Comparison of ENCODE assay signal across 33 cellular contexts in the genomic region with DNA sequence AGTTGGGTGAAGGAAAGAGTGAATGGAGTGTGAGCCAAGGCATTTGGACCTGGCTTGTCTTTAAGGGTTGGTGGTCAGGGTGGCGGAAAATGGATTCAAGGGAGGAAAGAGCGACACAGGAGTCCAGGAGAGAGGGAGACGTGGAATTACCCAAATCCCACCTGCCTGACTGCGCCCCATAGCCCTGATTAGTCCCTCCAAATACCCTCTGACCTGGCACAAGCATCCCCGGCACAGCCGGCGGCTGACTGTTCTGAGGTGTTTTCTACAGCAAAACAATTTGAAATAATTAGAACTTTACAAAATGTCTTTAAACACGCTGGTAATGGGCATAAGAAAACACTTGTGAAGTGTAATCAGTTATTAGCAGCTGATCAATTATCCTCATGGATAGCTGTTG.
"Had no signal": no experiment of that assay in that cellular context is flagged by ENCODE, and none has a peak within 500 bp of the region (broad histone marks: within the 10 kb centered on the region; RNA-seq: fewer than 3 reads in every experiment).

No MANE protein-coding gene starts in this region.

- ATAC-seq: activated CD4-positive, alpha-beta T cell treated with anti-CD3 and anti-CD28 coated beads for 36 hours; activated naive CD4-positive, alpha-beta T cell treated with anti-CD3 and anti-CD28 coated beads, Interleukin-2, amount 50 U/mL, for 72 hours; activated T-cell treated with anti-CD3 and anti-CD28 coated beads, Interleukin-2, amount 50 U/mL, for 4 hours; activated T-cell treated with anti-CD3 and anti-CD28 coated beads, Interleukin-2, amount 50 U/mL, for 72 hours; activated T-helper 17 cell treated with anti-CD3 and anti-CD28 coated beads, Interleukin-2, amount 50 U/mL, for 72 hours had no signal

- H3K27me3 ChIP-seq: ascending aorta, brain microvascular endothelial cell had no signal

- DNase-seq: activated B cell treated with CpG ODN at 0.5 μM for 24 hours; activated CD4-positive, alpha-beta memory T cell treated with anti-CD3 and anti-CD28 coated beads, Interleukin-2, amount 10 ng/mL, durations not matched to agents 7 days and 5 days; activated CD4-positive, alpha-beta T cell treated with anti-CD3 and anti-CD28 coated beads for 1 hour; activated CD4-positive, alpha-beta T cell treated with anti-CD3 and anti-CD28 coated beads for 36 hours; activated CD4-positive, alpha-beta T cell treated with anti-CD3 and anti-CD28 coated beads for 48 hours; activated CD4-positive, alpha-beta T cell treated with anti-CD3 and anti-CD28 coated beads, Interleukin-2, amount 10 ng/mL, durations not matched to agents 7 days and 5 days; activated CD4-positive, alpha-beta T cell treated with anti-CD3 and anti-CD28 coated beads, Interleukin-2, amount 50 U/mL, for 48 hours; activated CD8-positive, alpha-beta memory T cell treated with anti-CD3 and anti-CD28 coated beads, Interleukin-2, amount 50 U/mL, for 4 hours; activated effector memory CD4-positive, alpha-beta T cell treated with anti-CD3 and anti-CD28 coated beads, Interleukin-2, amount 50 U/mL, for 16 hours; activated gamma-delta T cell treated with Interleukin-2 at 50 U/mL for 16 hours; activated naive CD4-positive, alpha-beta T cell; activated naive CD4-positive, alpha-beta T cell treated with anti-CD3 and anti-CD28 coated beads for 36 hours; activated naive CD4-positive, alpha-beta T cell treated with anti-CD3 and anti-CD28 coated beads, Interleukin-2, amount 50 U/mL, for 16 hours; activated naive CD8-positive, alpha-beta T cell treated with anti-CD3 and anti-CD28 coated beads for 36 hours; activated T-cell treated with anti-CD3 and anti-CD28 coated beads for 4 hours; activated T-cell treated with anti-CD3 and anti-CD28 coated beads, Interleukin-2, amount 50 U/mL, for 1 hour; activated T-cell treated with anti-CD3 and anti-CD28 coated beads, Interleukin-2, amount 50 U/mL, for 4 hours; activated T-cell treated with anti-CD3 and anti-CD28 coated beads, Interleukin-2, amount 50 U/mL, for 72 hours; brain microvascular endothelial cell; central memory CD4-positive, alpha-beta T cell; T-helper 1 cell; T-helper 2 cell; T-helper 9 cell had no signal

- H3K4me1 ChIP-seq: ascending aorta, breast epithelium had no signal

- H3K36me3 ChIP-seq: ascending aorta, brain microvascular endothelial cell, breast epithelium had no signal

- FAIRE-seq: colon, TTC549 had no signal

- H3K36me3 Mint-ChIP-seq: activated naive CD4-positive, alpha-beta T cell treated with anti-CD3 and anti-CD28 coated beads, Interleukin-2, amount 50 U/mL, for 72 hours; activated naive CD8-positive, alpha-beta T cell treated with anti-CD3 and anti-CD28 coated beads for 36 hours had no signal

- H3K4me3 Mint-ChIP-seq: activated B cell treated with CpG ODN at 0.5 μM for 24 hours; activated CD4-positive, alpha-beta memory T cell treated with anti-CD3 and anti-CD28 coated beads, Interleukin-2, amount 10 ng/mL, durations not matched to agents 7 days and 5 days; activated CD4-positive, alpha-beta T cell treated with anti-CD3 and anti-CD28 coated beads for 36 hours; activated CD4-positive, alpha-beta T cell treated with anti-CD3 and anti-CD28 coated beads, Interleukin-2, amount 10 ng/mL, durations not matched to agents 7 days and 5 days; activated naive CD4-positive, alpha-beta T cell treated with anti-CD3 and anti-CD28 coated beads for 36 hours; activated naive CD8-positive, alpha-beta T cell treated with anti-CD3 and anti-CD28 coated beads for 36 hours; activated T-cell treated with anti-CD3 and anti-CD28 coated beads, Interleukin-2, amount 50 U/mL, for 4 hours; activated T-cell treated with anti-CD3 and anti-CD28 coated beads, Interleukin-2, amount 50 U/mL, for 72 hours; activated T-helper 1 cell treated with anti-CD3 and anti-CD28 coated beads, Interleukin-12 subunit alpha, Interleukin-12 subunit beta, Interleukin-2, Interleukin-4 antibody, amounts not matched to agents 30 ng/mL and 10 ng/mL and 1 ng/mL, durations not matched to agents 14 hours and 24 hours and 36 hours; activated T-helper 17 cell treated with anti-CD3 and anti-CD28 coated beads, Interleukin-2, amount 50 U/mL, for 72 hours; T-helper 1 cell treated with Interleukin-12 subunit alpha and Interleukin-12 subunit beta and Interleukin-4 antibody, amounts not matched to agents 30 μg/mL and 1 μg/mL, for 36 hours; T-helper 2 cell treated with Interferon-gamma antibody and Interleukin-4, amounts not matched to agents 5 μg/mL and 100 μg/mL, for 36 hours had no signal

- H3K4me1 Mint-ChIP-seq: activated B cell treated with CpG ODN at 0.5 μM for 24 hours; activated CD4-positive, alpha-beta T cell treated with anti-CD3 and anti-CD28 coated beads for 36 hours; activated naive CD8-positive, alpha-beta T cell treated with anti-CD3 and anti-CD28 coated beads for 36 hours; activated T-helper 17 cell treated with anti-CD3 and anti-CD28 coated beads, Interleukin-2, amount 50 U/mL, for 72 hours had no signal

- H3K27ac ChIP-seq: ascending aorta, brain microvascular endothelial cell, breast epithelium, VCaP had no signal

- H3K4me3 ChIP-seq: ascending aorta, breast epithelium had no signal

- H3K27ac Mint-ChIP-seq: activated B cell treated with CpG ODN at 0.5 μM for 24 hours; activated CD4-positive, alpha-beta memory T cell treated with anti-CD3 and anti-CD28 coated beads, Interleukin-2, amount 10 ng/mL, durations not matched to agents 7 days and 5 days; activated CD4-positive, alpha-beta T cell treated with anti-CD3 and anti-CD28 coated beads for 36 hours; activated CD4-positive, alpha-beta T cell treated with anti-CD3 and anti-CD28 coated beads, Interleukin-2, amount 10 ng/mL, durations not matched to agents 7 days and 5 days; activated naive CD4-positive, alpha-beta T cell treated with anti-CD3 and anti-CD28 coated beads for 36 hours; activated naive CD4-positive, alpha-beta T cell treated with anti-CD3 and anti-CD28 coated beads, Interleukin-2, amount 50 U/mL, for 72 hours; activated naive CD8-positive, alpha-beta T cell treated with anti-CD3 and anti-CD28 coated beads for 36 hours; activated T-cell treated with anti-CD3 and anti-CD28 coated beads, Interleukin-2, amount 50 U/mL, for 72 hours; activated T-helper 1 cell treated with anti-CD3 and anti-CD28 coated beads, Interleukin-12 subunit alpha, Interleukin-12 subunit beta, Interleukin-2, Interleukin-4 antibody, amounts not matched to agents 30 ng/mL and 10 ng/mL and 1 ng/mL, durations not matched to agents 14 hours and 24 hours and 36 hours; activated T-helper 17 cell treated with anti-CD3 and anti-CD28 coated beads, Interleukin-2, amount 50 U/mL, for 72 hours; T-helper 1 cell treated with Interleukin-12 subunit alpha and Interleukin-12 subunit beta and Interleukin-4 antibody, amounts not matched to agents 30 μg/mL and 1 μg/mL, for 36 hours; T-helper 2 cell treated with Interferon-gamma antibody and Interleukin-4, amounts not matched to agents 5 μg/mL and 100 μg/mL, for 36 hours had no signal

- H3K9me3 Mint-ChIP-seq: activated CD4-positive, alpha-beta memory T cell treated with anti-CD3 and anti-CD28 coated beads, Interleukin-2, amount 10 ng/mL, durations not matched to agents 7 days and 5 days; activated CD4-positive, alpha-beta T cell treated with anti-CD3 and anti-CD28 coated beads, Interleukin-2, amount 10 ng/mL, durations not matched to agents 7 days and 5 days; activated naive CD4-positive, alpha-beta T cell treated with anti-CD3 and anti-CD28 coated beads for 36 hours; activated naive CD4-positive, alpha-beta T cell treated with anti-CD3 and anti-CD28 coated beads, Interleukin-2, amount 50 U/mL, for 72 hours; activated naive CD8-positive, alpha-beta T cell treated with anti-CD3 and anti-CD28 coated beads for 36 hours; activated T-cell treated with anti-CD3 and anti-CD28 coated beads, Interleukin-2, amount 50 U/mL, for 4 hours; activated T-cell treated with anti-CD3 and anti-CD28 coated beads, Interleukin-2, amount 50 U/mL, for 72 hours; activated T-helper 1 cell treated with anti-CD3 and anti-CD28 coated beads, Interleukin-12 subunit alpha, Interleukin-12 subunit beta, Interleukin-2, Interleukin-4 antibody, amounts not matched to agents 30 ng/mL and 10 ng/mL and 1 ng/mL, durations not matched to agents 14 hours and 24 hours and 36 hours; activated T-helper 17 cell treated with anti-CD3 and anti-CD28 coated beads, Interleukin-2, amount 50 U/mL, for 72 hours; T-helper 1 cell treated with Interleukin-12 subunit alpha and Interleukin-12 subunit beta and Interleukin-4 antibody, amounts not matched to agents 30 μg/mL and 1 μg/mL, for 36 hours; T-helper 2 cell treated with Interferon-gamma antibody and Interleukin-4, amounts not matched to agents 5 μg/mL and 100 μg/mL, for 36 hours had no signal

- H3K9me3 ChIP-seq: ascending aorta had no signal
